ENCODE assay signal across 2 cellular contexts in the genomic region with DNA sequence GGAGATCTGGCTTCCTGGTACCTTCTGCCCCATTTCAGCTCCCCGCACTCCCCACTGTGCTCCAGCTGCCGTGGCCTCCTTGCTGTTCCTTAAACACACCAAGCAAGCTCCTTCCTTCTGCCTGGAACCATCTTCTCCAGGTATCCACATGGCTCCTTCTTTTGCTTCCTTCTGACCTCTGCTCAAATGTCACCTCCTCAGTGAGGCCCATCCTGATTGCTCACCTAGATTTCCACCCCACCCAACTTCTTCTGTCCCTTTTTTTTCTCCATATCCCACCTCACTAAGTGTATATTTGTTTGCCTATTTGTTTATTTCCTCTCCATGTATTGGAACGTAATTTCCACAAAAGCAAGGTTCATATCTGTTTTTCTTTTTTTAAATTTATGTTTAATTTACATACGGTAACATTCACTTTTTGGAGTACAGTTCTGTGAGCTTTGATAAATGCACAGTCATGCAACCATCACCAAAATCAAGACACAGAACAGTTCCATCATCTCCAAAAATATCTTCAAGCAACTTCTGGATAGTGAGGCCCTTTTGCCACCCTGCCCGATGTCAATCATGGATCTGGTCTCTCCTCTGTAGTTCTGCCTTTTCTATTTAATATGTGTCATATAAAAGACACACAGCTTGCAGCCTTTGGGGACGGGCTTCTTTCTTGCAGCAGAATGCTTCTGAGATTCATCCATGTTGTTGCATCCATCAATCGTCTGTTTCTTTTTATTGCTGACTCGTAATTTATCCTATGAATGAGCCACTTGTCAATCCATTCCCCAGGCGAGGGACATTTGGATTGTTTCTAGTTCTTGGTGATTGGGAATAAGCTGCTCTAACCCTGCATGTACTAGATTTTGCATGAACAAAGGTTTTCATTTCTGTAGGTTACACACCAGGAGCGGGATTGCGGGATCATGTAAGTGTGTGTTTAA.
TF ChIP-seq lines count a peak whose summit lies in the region.

No MANE protein-coding gene starts in this region.

TF ChIP-seq in A549, 52 proteins besides CTCF, POLR2A, EP300 and RAD21 (continued from another document):
- TF ChIP-seq, protein P1, sequence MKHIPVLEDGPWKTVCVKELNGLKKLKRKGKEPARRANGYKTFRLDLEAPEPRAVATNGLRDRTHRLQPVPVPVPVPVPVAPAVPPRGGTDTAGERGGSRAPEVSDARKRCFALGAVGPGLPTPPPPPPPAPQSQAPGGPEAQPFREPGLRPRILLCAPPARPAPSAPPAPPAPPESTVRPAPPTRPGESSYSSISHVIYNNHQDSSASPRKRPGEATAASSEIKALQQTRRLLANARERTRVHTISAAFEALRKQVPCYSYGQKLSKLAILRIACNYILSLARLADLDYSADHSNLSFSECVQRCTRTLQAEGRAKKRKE (CRISPR knock-in tag; IDR thresholded peaks at IDR 0.05; ENCODE audit: low read depth): no peak
- TF ChIP-seq MAFK (IDR thresholded peaks at IDR 0.05; ENCODE audit: partially characterized antibody) (peak; percentile 89), EHF (CRISPR knock-in tag; IDR thresholded peaks at IDR 0.05) (no peak), NR3C1 (IDR thresholded peaks at IDR 0.05) (no peak), ZSCAN20 (CRISPR knock-in tag; IDR thresholded peaks at IDR 0.05) (no peak), ZFP36 (IDR thresholded peaks at IDR 0.05; ENCODE audit: borderline replicate concordance, partially characterized antibody) (peak; percentile 63), ESRRA (IDR thresholded peaks at IDR 0.05; ENCODE audit: borderline replicate concordance, low read length) (no peak), NFE2L2 (conservative IDR thresholded peaks at IDR 0.05; ENCODE audit: low read length) (peak; percentile 82), TFCP2L1 (CRISPR knock-in tag; IDR thresholded peaks at IDR 0.05) (no peak), GATA3 (IDR thresholded peaks at IDR 0.05; ENCODE audit: borderline replicate concordance) (no peak), CBX8 (IDR thresholded peaks at IDR 0.05) (no peak)
- TF ChIP-seq, protein P2, sequence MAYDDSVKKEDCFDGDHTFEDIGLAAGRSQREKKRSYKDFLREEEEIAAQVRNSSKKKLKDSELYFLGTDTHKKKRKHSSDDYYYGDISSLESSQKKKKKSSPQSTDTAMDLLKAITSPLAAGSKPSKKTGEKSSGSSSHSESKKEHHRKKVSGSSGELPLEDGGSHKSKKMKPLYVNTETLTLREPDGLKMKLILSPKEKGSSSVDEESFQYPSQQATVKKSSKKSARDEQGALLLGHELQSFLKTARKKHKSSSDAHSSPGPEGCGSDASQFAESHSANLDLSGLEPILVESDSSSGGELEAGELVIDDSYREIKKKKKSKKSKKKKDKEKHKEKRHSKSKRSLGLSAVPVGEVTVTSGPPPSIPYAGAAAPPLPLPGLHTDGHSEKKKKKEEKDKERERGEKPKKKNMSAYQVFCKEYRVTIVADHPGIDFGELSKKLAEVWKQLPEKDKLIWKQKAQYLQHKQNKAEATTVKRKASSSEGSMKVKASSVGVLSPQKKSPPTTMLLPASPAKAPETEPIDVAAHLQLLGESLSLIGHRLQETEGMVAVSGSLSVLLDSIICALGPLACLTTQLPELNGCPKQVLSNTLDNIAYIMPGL (CRISPR knock-in tag; IDR thresholded peaks at IDR 0.05; ENCODE audit: borderline replicate concordance): no peak
- TF ChIP-seq, protein P3, sequence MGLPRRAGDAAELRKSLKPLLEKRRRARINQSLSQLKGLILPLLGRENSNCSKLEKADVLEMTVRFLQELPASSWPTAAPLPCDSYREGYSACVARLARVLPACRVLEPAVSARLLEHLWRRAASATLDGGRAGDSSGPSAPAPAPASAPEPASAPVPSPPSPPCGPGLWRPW (IDR thresholded peaks at IDR 0.05): no peak
TF ChIP-seq in A549: peak in this region for 3.

TF ChIP-seq in IMR-90, 13 proteins besides CTCF, POLR2A, EP300 and RAD21:
- TF ChIP-seq, protein P4, sequence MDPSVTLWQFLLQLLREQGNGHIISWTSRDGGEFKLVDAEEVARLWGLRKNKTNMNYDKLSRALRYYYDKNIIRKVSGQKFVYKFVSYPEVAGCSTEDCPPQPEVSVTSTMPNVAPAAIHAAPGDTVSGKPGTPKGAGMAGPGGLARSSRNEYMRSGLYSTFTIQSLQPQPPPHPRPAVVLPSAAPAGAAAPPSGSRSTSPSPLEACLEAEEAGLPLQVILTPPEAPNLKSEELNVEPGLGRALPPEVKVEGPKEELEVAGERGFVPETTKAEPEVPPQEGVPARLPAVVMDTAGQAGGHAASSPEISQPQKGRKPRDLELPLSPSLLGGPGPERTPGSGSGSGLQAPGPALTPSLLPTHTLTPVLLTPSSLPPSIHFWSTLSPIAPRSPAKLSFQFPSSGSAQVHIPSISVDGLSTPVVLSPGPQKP (IDR thresholded peaks at IDR 0.05; ENCODE audit: borderline replicate concordance, low read depth, low read length): no peak
- TF ChIP-seq FOS (IDR thresholded peaks at IDR 0.05; ENCODE audit: low read depth, low read length) (no peak), NFE2L2 (IDR thresholded peaks at IDR 0.05; ENCODE audit: low read depth, low read length) (peak; percentile 75), MAFK (IDR thresholded peaks at IDR 0.05; ENCODE audit: low read depth, low read length) (peak; percentile 81)
